12 cellular contexts compared by ENCODE assay signal in genomic region chr10:48607356-48608278, GRCh38. TPM values are rescaled to one million over a fixed set of nuclear protein-coding genes. Genes with fewer than 3 reads are reported as not detected.
A peak's percentile ranks its signal among the peaks of the same experiment; 100 is the strongest.
DNase-seq lines count a peak whose midpoint lies in the region; ATAC-seq and TF ChIP-seq lines count a peak whose summit lies in the region.
"Had no signal": no experiment of that assay in that cellular context is flagged by ENCODE, and none has a peak within 500 bp of the region (broad histone marks: within the 10 kb centered on the region; RNA-seq: fewer than 3 reads in every experiment).

No MANE protein-coding gene starts in this region.

- peak overlapping the region; percentile 93 to 98 (median 96) for H3K27ac Mint-ChIP-seq in CD14-positive monocyte
- H3K27ac Mint-ChIP-seq in stimulated activated naive CD8-positive, alpha-beta T cell treated with anti-CD3 and anti-CD28 coated beads, Interleukin-15, amount 100 ng/mL, for 72 hours: no peak overlapping the region
- H3K27ac Mint-ChIP-seq: activated T-helper 1 cell treated with anti-CD3 and anti-CD28 coated beads, Interleukin-12 subunit alpha, Interleukin-12 subunit beta, Interleukin-2, Interleukin-4 antibody, amounts not matched to agents 30 ng/mL and 10 ng/mL and 1 ng/mL, durations not matched to agents 14 hours and 24 hours and 36 hours had no signal

- H3K36me3 Mint-ChIP-seq in CD14-positive monocyte: peaks cover 0 to 3% of the 10 kb centered on the region in 2 donors

- H3K4me1 Mint-ChIP-seq in CD14-positive monocyte: peaks cover 58% of the 10 kb centered on the region
- H3K4me1 Mint-ChIP-seq in stimulated activated naive CD8-positive, alpha-beta T cell treated with anti-CD3 and anti-CD28 coated beads, Interleukin-15, amount 100 ng/mL, for 72 hours: peaks cover 10% of the 10 kb centered on the region

- ATAC-seq in GM21390 (IDR thresholded peaks at IDR 0.05; ENCODE audit: unreplicated experiment) (peak; percentile 7), GM18502 (IDR thresholded peaks at IDR 0.05; ENCODE audit: poor library complexity, unreplicated experiment) (no peak)
- ATAC-seq in stimulated activated naive CD8-positive, alpha-beta T cell treated with anti-CD3 and anti-CD28 coated beads, Interleukin-15, amount 100 ng/mL, for 72 hours: no peak

- peaks cover 4 to 18% (median 8%) of the 10 kb centered on the region in 3 donors for H3K27me3 Mint-ChIP-seq in CD14-positive monocyte (ENCODE audit: low read depth in 3 of 3)
- H3K27me3 Mint-ChIP-seq in stimulated activated naive CD8-positive, alpha-beta T cell treated with anti-CD3 and anti-CD28 coated beads, Interleukin-15, amount 100 ng/mL, for 72 hours: peaks cover 55% of the 10 kb centered on the region

- peak overlapping the region; percentile 12 to 77 for H3K4me3 Mint-ChIP-seq in CD14-positive monocyte
- H3K4me3 Mint-ChIP-seq in stimulated activated naive CD8-positive, alpha-beta T cell treated with anti-CD3 and anti-CD28 coated beads, Interleukin-15, amount 100 ng/mL, for 72 hours: no peak overlapping the region
- H3K4me3 Mint-ChIP-seq: activated T-helper 1 cell treated with anti-CD3 and anti-CD28 coated beads, Interleukin-12 subunit alpha, Interleukin-12 subunit beta, Interleukin-2, Interleukin-4 antibody, amounts not matched to agents 30 ng/mL and 10 ng/mL and 1 ng/mL, durations not matched to agents 14 hours and 24 hours and 36 hours had no signal

- H3K9me3 Mint-ChIP-seq in CD14-positive monocyte: peaks cover 0 to 3% (median 2%) of the 10 kb centered on the region in 7 donors
- no peaks in the 10 kb centered on the region for H3K9me3 Mint-ChIP-seq in stimulated activated naive CD8-positive, alpha-beta T cell treated with anti-CD3 and anti-CD28 coated beads, Interleukin-15, amount 100 ng/mL, for 72 hours
- H3K9me3 Mint-ChIP-seq: activated T-helper 1 cell treated with anti-CD3 and anti-CD28 coated beads, Interleukin-12 subunit alpha, Interleukin-12 subunit beta, Interleukin-2, Interleukin-4 antibody, amounts not matched to agents 30 ng/mL and 10 ng/mL and 1 ng/mL, durations not matched to agents 14 hours and 24 hours and 36 hours had no signal

- intact Hi-C loops in CD14-positive monocyte (cut with micrococcal nuclease): loop anchor here (2.0 to 10.0 kb wide), 4 partner anchors 17 to 55 kb away; no protein-coding TSS in a partner anchor

- no peak for DNase-seq in CD14-positive monocyte (ENCODE audit: low spot score)
- DNase-seq in mesenteric fat pad (ENCODE audit: low spot score): peak; percentile 53
- no peak for DNase-seq in activated naive CD4-positive, alpha-beta T cell treated with Interleukin-2 at 50 U/mL for 16 hours
- DNase-seq in stimulated activated naive CD8-positive, alpha-beta T cell treated with anti-CD3 and anti-CD28 coated beads, Interleukin-15, amount 100 ng/mL, for 72 hours: no peak
- no peak for DNase-seq in hepatic stellate cell (ENCODE audit: low spot score)
- DNase-seq: activated CD4-positive, CD25-positive, alpha-beta regulatory T cell treated with anti-CD3 and anti-CD28 coated beads, Interleukin-2, amount 50 U/mL, for 72 hours; NCI-H524 treated with DMSO at 0.1 percent for 48 hours; ovary had no signal

- peak overlapping the region; percentile 25 for H3K4me3 ChIP-seq in WI38 (ENCODE audit: low read depth, low read length)
- H3K4me3 ChIP-seq: ovary had no signal

- no peak for TF ChIP-seq CTCF in CD14-positive monocyte (IDR thresholded peaks at IDR 0.05)
- no peak for TF ChIP-seq CTCF in WI38 (IDR thresholded peaks at IDR 0.05; ENCODE audit: low read depth, low read length)

RNA-seq across cellular contexts. Expression of gene ARHGAP22, which starts 2.7 kb away (rescaled TPM):
- polyA plus RNA-seq in CD14-positive monocyte: 1 to 10 TPM; 1.5 to 1.9 TPM
- 8.8 TPM for total RNA-seq in mesenteric fat pad

Comparison
In these comparisons a context has a peak if more than half of its experiments do, and no peak if none do; other contexts are left out.
1. H3K27ac Mint-ChIP-seq: peak in CD14-positive monocyte (7 of 7); none in stimulated activated naive CD8-positive, alpha-beta T cell treated with anti-CD3 and anti-CD28 coated beads, Interleukin-15, amount 100 ng/mL, for 72 hours (0 of 2).
2. H3K4me3 Mint-ChIP-seq: peak in CD14-positive monocyte (2 of 2); none in stimulated activated naive CD8-positive, alpha-beta T cell treated with anti-CD3 and anti-CD28 coated beads, Interleukin-15, amount 100 ng/mL, for 72 hours (0 of 2).